ENCODE assay signal across 8 cellular contexts in the genomic region with DNA sequence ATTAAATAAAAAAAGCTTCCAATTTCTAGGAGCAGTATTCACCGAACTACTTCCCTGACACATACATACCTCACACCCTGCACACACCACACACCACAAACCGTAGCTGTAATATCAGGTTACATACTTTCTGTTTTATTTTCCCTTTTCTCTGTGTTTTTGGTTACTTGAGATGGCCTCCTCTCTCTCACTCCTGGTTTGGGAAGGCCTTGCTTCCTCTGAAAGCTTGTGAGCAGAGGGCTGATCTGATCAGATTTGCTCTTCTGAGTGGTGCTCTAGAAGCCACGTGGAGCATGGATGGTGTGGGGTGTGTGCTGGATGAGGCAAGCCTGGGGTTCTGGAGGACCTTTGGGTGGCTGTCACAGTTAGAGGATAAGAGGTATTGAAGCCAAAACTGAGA. TPM values are rescaled to one million over a fixed set of nuclear protein-coding genes. Genes with fewer than 3 reads are reported as not detected.
DNase-seq lines count a peak whose midpoint lies in the region; ATAC-seq and TF ChIP-seq lines count a peak whose summit lies in the region.

No MANE protein-coding gene starts in this region.

- TF ChIP-seq POLR2A in esophagus muscularis mucosa (IDR thresholded peaks at IDR 0.05; ENCODE audit: low read depth), result no peak

- H3K9me3 ChIP-seq in esophagus muscularis mucosa (no peaks in the 10 kb centered on the region), ascending aorta (no peaks in the 10 kb centered on the region)

- ATAC-seq in GM21515 (IDR thresholded peaks at IDR 0.05; ENCODE audit: unreplicated experiment) (peak; percentile 95), HG03558 (IDR thresholded peaks at IDR 0.05; ENCODE audit: extremely low read depth, unreplicated experiment) (peak; percentile 93)

- TF ChIP-seq EP300 in esophagus muscularis mucosa (IDR thresholded peaks at IDR 0.05), result no peak

- DNase-seq in GM12865 (ENCODE audit: low read depth) (peak; percentile 71), esophagus muscularis mucosa (ENCODE audit: extremely low spot score) (peak; percentile 26), cardiac septum (ENCODE audit: low spot score) (no peak), substantia nigra (lab: John Stamatoyannopoulos, UW) (no peak), ascending aorta (ENCODE audit: low spot score in 2 of 2) (no peak), DMS53 treated with DMSO at 0.1 percent for 48 hours (lab: John Stamatoyannopoulos, UW; ENCODE audit: unreplicated experiment) (no peak)

- H3K27me3 ChIP-seq in esophagus muscularis mucosa, result no peaks in the 10 kb centered on the region
- no peaks in the 10 kb centered on the region for H3K27me3 ChIP-seq in ascending aorta

- intact Hi-C loops in esophagus muscularis mucosa (cut with DNase I) (no loop called here), cardiac septum (cut with DNase I) (no loop called here), ascending aorta (cut with DNase I) (no loop called here)

- H3K4me3 ChIP-seq in GM12865 (ENCODE audit: low read depth, low read length), result peak overlapping the region; percentile 42
- H3K4me3 ChIP-seq in esophagus muscularis mucosa, result no peak overlapping the region
- H3K4me3 ChIP-seq in ascending aorta, result no peak overlapping the region

- peaks cover 0 to 28% (median 13%) of the 10 kb centered on the region in 4 donors for H3K36me3 ChIP-seq in esophagus muscularis mucosa
- peaks cover 0 to 23% of the 10 kb centered on the region in 2 donors for H3K36me3 ChIP-seq in ascending aorta

- WGBS in esophagus muscularis mucosa, result 73% methylated on average over 3 of the region's 3 CpGs

- TF ChIP-seq CTCF in GM12865 (IDR thresholded peaks at IDR 0.05; ENCODE audit: insufficient read depth, low read depth, low read length, missing control alignments) (no peak), esophagus muscularis mucosa (IDR thresholded peaks at IDR 0.05) (no peak), ascending aorta (IDR thresholded peaks at IDR 0.05) (no peak)

- no peak overlapping the region for H3K27ac ChIP-seq in esophagus muscularis mucosa (replicated peaks in 1 of 4)
- no peak overlapping the region for H3K27ac ChIP-seq in substantia nigra (ENCODE audit: low read depth, low read length, poor library complexity, severe bottlenecking)
- H3K27ac ChIP-seq in ascending aorta, result no peak overlapping the region

- peaks cover 0 to 5% (median 0%) of the 10 kb centered on the region in 4 donors for H3K4me1 ChIP-seq in esophagus muscularis mucosa
- H3K4me1 ChIP-seq in ascending aorta, result peaks cover 0 to 2% of the 10 kb centered on the region in 2 donors

RNA-seq across cellular contexts. Expression of a gene that starts 20.9 kb away (rescaled TPM):
- total RNA-seq in esophagus muscularis mucosa, result 100 to 1,000 TPM in 3 of 4 donors, 10 to 100 TPM in 1; 98.6 to 112 (median 102) TPM
- total RNA-seq in cardiac septum, result 96.4 TPM
- total RNA-seq in ascending aorta, result 69.9 TPM

Comparison
In these comparisons a context has a peak if more than half of its experiments do, and no peak if none do; other contexts are left out.
1. DNase-seq: peak in GM12865 (single experiment) and esophagus muscularis mucosa (single experiment); none in cardiac septum (single experiment), substantia nigra (0 of 49), ascending aorta (0 of 2) and DMS53 treated with DMSO at 0.1 percent for 48 hours (single experiment).